In the genomic region with DNA sequence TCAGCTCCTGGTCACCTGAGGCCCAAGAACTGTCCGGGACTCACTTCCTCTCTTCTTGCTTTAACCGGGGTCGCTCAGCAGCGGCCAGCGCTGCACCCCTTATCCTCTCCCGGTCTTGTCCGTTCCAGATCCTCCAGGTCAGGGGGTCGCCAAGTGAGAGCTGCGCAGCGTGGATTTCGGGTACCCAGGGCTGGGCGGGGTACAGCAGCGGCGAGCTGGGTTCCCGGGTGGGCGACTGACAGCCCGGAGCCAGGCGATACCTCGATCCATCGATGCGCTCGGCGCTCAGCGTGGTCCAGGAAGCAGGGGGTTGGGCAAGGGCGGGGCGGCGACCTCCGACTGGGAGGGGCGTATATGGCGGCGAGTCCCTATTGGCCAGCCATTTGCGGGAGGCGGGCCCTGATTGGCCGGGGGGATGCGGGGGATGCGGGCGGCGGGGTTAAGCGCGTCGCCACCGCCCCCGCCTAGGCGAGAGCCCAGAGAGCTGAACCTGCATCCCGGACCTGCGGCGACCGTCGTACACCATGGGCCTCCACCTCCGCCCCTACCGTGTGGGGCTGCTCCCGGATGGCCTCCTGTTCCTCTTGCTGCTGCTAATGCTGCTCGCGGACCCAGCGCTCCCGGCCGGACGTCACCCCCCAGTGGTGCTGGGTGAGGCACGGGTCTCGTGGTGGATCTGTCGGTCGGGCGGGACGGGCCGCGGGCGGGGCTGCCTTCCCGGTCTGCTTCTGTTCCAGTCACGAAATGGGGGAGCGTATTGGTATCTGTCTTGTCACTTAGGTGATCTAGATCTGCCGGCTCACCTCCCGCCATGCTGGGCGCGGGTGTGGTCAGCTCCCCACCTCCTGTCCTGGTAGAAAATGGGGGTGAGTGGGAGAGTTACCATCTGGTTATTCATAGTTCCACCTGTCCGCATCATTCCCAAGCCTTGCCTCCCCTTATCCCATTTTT, we compare ENCODE assay signal across 1 cellular context.
TF ChIP-seq lines count a peak whose summit lies in the region.

A gene with protein sequence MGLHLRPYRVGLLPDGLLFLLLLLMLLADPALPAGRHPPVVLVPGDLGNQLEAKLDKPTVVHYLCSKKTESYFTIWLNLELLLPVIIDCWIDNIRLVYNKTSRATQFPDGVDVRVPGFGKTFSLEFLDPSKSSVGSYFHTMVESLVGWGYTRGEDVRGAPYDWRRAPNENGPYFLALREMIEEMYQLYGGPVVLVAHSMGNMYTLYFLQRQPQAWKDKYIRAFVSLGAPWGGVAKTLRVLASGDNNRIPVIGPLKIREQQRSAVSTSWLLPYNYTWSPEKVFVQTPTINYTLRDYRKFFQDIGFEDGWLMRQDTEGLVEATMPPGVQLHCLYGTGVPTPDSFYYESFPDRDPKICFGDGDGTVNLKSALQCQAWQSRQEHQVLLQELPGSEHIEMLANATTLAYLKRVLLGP (plus strand): TSS at position 471 of the 951 bp plus-strand sequence. CDS start 54 bp downstream, at position 525.

TF ChIP-seq in HEK293, 187 proteins besides CTCF, POLR2A, EP300 and RAD21 (continued from another document and continues in another):
- TF ChIP-seq ZFHX2 (tag by site-specific recombination; conservative IDR thresholded peaks at IDR 0.05) (peak; percentile 95), ZNF426 (tag by site-specific recombination; IDR thresholded peaks at IDR 0.05) (no peak), ZNF292 (tag by site-specific recombination; IDR thresholded peaks at IDR 0.05; ENCODE audit: borderline replicate concordance, low read depth) (no peak), IKZF3 (tag by site-specific recombination; IDR thresholded peaks at IDR 0.05) (no peak), ZNF239 (tag by site-specific recombination; IDR thresholded peaks at IDR 0.05) (no peak), ZNF391 (tag by site-specific recombination; IDR thresholded peaks at IDR 0.05; ENCODE audit: borderline replicate concordance, low read depth) (peak; percentile 43; the same call in 1 of the 2 replicates), ZNF394 (tag by site-specific recombination; IDR thresholded peaks at IDR 0.05; ENCODE audit: borderline replicate concordance) (no peak; the same call in 1 of the 2 replicates), ZNF335 (tag by site-specific recombination; conservative IDR thresholded peaks at IDR 0.05) (peak; percentile 71), ZNF776 (tag by site-specific recombination; IDR thresholded peaks at IDR 0.05; ENCODE audit: borderline replicate concordance) (no peak), ZNF610 (tag by site-specific recombination; IDR thresholded peaks at IDR 0.05; ENCODE audit: borderline replicate concordance) (0 out of 2 replicates have a peak, but pooled peaks have one; percentile 26), ZNF791 (tag by site-specific recombination; IDR thresholded peaks at IDR 0.05) (no peak), SCRT1 (tag by site-specific recombination; IDR thresholded peaks at IDR 0.05; ENCODE audit: borderline replicate concordance) (no peak), ZNF37A (tag by site-specific recombination; IDR thresholded peaks at IDR 0.05) (no peak), ZNF112 (tag by site-specific recombination; IDR thresholded peaks at IDR 0.05) (no peak), KLF1 (tag by site-specific recombination; IDR thresholded peaks at IDR 0.05) (peak; percentile 95), SP3 (tag by site-specific recombination; IDR thresholded peaks at IDR 0.05) (peak; percentile 97), ZNF473 (tag by site-specific recombination; IDR thresholded peaks at IDR 0.05) (no peak), ZNF707 (tag by site-specific recombination; IDR thresholded peaks at IDR 0.05) (no peak), ZNF660 (tag by site-specific recombination; IDR thresholded peaks at IDR 0.05) (no peak), ZFP37 (tag by site-specific recombination; IDR thresholded peaks at IDR 0.05) (peak; percentile 38; the same call in 1 of the 2 replicates), TRIM28 (IDR thresholded peaks at IDR 0.05; ENCODE audit: borderline replicate concordance, low read length) (no peak), ZNF670 (tag by site-specific recombination; IDR thresholded peaks at IDR 0.05; ENCODE audit: low read depth) (no peak), ZNF404 (tag by site-specific recombination; IDR thresholded peaks at IDR 0.05) (no peak), ZNF248 (tag by site-specific recombination; IDR thresholded peaks at IDR 0.05) (no peak), ZNF830 (tag by site-specific recombination; IDR thresholded peaks at IDR 0.05; ENCODE audit: low read depth) (no peak), ZNF140 (tag by site-specific recombination; IDR thresholded peaks at IDR 0.05) (no peak), ZNF354C (tag by site-specific recombination; IDR thresholded peaks at IDR 0.05; ENCODE audit: borderline replicate concordance, low read depth) (no peak), ZNF785 (tag by site-specific recombination; IDR thresholded peaks at IDR 0.05) (no peak)
- TF ChIP-seq, protein P1, sequence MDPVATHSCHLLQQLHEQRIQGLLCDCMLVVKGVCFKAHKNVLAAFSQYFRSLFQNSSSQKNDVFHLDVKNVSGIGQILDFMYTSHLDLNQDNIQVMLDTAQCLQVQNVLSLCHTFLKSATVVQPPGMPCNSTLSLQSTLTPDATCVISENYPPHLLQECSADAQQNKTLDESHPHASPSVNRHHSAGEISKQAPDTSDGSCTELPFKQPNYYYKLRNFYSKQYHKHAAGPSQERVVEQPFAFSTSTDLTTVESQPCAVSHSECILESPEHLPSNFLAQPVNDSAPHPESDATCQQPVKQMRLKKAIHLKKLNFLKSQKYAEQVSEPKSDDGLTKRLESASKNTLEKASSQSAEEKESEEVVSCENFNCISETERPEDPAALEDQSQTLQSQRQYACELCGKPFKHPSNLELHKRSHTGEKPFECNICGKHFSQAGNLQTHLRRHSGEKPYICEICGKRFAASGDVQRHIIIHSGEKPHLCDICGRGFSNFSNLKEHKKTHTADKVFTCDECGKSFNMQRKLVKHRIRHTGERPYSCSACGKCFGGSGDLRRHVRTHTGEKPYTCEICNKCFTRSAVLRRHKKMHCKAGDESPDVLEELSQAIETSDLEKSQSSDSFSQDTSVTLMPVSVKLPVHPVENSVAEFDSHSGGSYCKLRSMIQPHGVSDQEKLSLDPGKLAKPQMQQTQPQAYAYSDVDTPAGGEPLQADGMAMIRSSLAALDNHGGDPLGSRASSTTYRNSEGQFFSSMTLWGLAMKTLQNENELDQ (tag by site-specific recombination; IDR thresholded peaks at IDR 0.05; ENCODE audit: low read depth), result no peak
- TF ChIP-seq, protein P2, sequence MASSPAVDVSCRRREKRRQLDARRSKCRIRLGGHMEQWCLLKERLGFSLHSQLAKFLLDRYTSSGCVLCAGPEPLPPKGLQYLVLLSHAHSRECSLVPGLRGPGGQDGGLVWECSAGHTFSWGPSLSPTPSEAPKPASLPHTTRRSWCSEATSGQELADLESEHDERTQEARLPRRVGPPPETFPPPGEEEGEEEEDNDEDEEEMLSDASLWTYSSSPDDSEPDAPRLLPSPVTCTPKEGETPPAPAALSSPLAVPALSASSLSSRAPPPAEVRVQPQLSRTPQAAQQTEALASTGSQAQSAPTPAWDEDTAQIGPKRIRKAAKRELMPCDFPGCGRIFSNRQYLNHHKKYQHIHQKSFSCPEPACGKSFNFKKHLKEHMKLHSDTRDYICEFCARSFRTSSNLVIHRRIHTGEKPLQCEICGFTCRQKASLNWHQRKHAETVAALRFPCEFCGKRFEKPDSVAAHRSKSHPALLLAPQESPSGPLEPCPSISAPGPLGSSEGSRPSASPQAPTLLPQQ (tag by site-specific recombination; IDR thresholded peaks at IDR 0.05), result peak; percentile 71
- TF ChIP-seq, protein P3, sequence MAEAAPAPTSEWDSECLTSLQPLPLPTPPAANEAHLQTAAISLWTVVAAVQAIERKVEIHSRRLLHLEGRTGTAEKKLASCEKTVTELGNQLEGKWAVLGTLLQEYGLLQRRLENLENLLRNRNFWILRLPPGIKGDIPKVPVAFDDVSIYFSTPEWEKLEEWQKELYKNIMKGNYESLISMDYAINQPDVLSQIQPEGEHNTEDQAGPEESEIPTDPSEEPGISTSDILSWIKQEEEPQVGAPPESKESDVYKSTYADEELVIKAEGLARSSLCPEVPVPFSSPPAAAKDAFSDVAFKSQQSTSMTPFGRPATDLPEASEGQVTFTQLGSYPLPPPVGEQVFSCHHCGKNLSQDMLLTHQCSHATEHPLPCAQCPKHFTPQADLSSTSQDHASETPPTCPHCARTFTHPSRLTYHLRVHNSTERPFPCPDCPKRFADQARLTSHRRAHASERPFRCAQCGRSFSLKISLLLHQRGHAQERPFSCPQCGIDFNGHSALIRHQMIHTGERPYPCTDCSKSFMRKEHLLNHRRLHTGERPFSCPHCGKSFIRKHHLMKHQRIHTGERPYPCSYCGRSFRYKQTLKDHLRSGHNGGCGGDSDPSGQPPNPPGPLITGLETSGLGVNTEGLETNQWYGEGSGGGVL (tag by site-specific recombination; IDR thresholded peaks at IDR 0.05), result no peak
- TF ChIP-seq, protein P4, sequence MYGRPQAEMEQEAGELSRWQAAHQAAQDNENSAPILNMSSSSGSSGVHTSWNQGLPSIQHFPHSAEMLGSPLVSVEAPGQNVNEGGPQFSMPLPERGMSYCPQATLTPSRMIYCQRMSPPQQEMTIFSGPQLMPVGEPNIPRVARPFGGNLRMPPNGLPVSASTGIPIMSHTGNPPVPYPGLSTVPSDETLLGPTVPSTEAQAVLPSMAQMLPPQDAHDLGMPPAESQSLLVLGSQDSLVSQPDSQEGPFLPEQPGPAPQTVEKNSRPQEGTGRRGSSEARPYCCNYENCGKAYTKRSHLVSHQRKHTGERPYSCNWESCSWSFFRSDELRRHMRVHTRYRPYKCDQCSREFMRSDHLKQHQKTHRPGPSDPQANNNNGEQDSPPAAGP (tag by site-specific recombination; IDR thresholded peaks at IDR 0.05), result peak; percentile 81
- TF ChIP-seq, protein P5, sequence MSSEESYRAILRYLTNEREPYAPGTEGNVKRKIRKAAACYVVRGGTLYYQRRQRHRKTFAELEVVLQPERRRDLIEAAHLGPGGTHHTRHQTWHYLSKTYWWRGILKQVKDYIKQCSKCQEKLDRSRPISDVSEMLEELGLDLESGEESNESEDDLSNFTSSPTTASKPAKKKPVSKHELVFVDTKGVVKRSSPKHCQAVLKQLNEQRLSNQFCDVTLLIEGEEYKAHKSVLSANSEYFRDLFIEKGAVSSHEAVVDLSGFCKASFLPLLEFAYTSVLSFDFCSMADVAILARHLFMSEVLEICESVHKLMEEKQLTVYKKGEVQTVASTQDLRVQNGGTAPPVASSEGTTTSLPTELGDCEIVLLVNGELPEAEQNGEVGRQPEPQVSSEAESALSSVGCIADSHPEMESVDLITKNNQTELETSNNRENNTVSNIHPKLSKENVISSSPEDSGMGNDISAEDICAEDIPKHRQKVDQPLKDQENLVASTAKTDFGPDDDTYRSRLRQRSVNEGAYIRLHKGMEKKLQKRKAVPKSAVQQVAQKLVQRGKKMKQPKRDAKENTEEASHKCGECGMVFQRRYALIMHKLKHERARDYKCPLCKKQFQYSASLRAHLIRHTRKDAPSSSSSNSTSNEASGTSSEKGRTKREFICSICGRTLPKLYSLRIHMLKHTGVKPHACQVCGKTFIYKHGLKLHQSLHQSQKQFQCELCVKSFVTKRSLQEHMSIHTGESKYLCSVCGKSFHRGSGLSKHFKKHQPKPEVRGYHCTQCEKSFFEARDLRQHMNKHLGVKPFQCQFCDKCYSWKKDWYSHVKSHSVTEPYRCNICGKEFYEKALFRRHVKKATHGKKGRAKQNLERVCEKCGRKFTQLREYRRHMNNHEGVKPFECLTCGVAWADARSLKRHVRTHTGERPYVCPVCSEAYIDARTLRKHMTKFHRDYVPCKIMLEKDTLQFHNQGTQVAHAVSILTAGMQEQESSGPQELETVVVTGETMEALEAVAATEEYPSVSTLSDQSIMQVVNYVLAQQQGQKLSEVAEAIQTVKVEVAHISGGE (tag by site-specific recombination; conservative IDR thresholded peaks at IDR 0.05; ENCODE audit: low read depth), result no peak; the same call in none of the 2 replicates
- TF ChIP-seq, protein P6, sequence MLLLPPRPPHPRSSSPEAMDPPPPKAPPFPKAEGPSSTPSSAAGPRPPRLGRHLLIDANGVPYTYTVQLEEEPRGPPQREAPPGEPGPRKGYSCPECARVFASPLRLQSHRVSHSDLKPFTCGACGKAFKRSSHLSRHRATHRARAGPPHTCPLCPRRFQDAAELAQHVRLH (tag by site-specific recombination; IDR thresholded peaks at IDR 0.05), result peak; percentile 88
- TF ChIP-seq, protein P7, sequence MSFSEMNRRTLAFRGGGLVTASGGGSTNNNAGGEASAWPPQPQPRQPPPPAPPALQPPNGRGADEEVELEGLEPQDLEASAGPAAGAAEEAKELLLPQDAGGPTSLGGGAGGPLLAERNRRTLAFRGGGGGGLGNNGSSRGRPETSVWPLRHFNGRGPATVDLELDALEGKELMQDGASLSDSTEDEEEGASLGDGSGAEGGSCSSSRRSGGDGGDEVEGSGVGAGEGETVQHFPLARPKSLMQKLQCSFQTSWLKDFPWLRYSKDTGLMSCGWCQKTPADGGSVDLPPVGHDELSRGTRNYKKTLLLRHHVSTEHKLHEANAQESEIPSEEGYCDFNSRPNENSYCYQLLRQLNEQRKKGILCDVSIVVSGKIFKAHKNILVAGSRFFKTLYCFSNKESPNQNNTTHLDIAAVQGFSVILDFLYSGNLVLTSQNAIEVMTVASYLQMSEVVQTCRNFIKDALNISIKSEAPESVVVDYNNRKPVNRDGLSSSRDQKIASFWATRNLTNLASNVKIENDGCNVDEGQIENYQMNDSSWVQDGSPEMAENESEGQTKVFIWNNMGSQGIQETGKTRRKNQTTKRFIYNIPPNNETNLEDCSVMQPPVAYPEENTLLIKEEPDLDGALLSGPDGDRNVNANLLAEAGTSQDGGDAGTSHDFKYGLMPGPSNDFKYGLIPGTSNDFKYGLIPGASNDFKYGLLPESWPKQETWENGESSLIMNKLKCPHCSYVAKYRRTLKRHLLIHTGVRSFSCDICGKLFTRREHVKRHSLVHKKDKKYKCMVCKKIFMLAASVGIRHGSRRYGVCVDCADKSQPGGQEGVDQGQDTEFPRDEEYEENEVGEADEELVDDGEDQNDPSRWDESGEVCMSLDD (tag by site-specific recombination; IDR thresholded peaks at IDR 0.05), result peak; percentile 56
- TF ChIP-seq, protein P8, sequence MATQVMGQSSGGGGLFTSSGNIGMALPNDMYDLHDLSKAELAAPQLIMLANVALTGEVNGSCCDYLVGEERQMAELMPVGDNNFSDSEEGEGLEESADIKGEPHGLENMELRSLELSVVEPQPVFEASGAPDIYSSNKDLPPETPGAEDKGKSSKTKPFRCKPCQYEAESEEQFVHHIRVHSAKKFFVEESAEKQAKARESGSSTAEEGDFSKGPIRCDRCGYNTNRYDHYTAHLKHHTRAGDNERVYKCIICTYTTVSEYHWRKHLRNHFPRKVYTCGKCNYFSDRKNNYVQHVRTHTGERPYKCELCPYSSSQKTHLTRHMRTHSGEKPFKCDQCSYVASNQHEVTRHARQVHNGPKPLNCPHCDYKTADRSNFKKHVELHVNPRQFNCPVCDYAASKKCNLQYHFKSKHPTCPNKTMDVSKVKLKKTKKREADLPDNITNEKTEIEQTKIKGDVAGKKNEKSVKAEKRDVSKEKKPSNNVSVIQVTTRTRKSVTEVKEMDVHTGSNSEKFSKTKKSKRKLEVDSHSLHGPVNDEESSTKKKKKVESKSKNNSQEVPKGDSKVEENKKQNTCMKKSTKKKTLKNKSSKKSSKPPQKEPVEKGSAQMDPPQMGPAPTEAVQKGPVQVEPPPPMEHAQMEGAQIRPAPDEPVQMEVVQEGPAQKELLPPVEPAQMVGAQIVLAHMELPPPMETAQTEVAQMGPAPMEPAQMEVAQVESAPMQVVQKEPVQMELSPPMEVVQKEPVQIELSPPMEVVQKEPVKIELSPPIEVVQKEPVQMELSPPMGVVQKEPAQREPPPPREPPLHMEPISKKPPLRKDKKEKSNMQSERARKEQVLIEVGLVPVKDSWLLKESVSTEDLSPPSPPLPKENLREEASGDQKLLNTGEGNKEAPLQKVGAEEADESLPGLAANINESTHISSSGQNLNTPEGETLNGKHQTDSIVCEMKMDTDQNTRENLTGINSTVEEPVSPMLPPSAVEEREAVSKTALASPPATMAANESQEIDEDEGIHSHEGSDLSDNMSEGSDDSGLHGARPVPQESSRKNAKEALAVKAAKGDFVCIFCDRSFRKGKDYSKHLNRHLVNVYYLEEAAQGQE (tag by site-specific recombination; IDR thresholded peaks at IDR 0.05), result no peak
